In the genomic region with DNA sequence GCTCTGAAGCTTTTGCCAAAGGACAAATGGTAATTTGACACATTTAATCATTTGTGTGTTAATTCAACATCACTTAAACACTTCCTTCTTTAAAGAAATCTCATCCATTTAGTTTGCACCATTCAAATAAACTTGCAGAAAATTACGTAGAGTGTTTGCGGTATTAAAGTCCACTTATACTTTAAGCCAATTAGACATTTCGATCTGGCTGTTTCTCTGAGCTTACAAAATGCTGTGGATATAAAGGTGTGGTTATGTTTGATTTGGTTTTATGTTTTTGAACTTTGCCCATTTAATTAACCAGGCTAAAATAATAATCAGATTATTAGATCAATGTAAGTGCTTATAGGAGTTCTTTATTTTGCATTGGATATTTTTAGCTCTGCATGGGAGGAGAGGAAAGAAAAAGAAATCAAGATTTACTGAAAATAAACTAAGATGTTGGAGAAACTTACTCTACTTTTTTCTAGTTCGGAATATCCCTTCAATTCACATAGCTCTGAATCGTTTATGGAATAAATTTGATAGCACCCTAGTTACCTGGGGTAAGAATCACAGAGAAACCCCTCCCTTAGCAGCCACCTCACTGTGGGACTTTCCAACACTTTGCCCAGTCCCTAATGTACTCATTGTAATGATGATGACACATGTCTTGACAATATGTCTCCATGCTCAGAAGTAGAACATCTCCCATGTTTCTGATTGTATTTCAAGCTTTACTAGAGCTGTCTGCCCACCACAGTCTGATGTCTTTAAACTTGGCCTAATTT, we compare ENCODE assay signal across 10 cellular contexts.
DNase-seq lines count a peak whose midpoint lies in the region; ATAC-seq and TF ChIP-seq lines count a peak whose summit lies in the region.
"Had no signal": no experiment of that assay in that cellular context is flagged by ENCODE, and none has a peak within 500 bp of the region (broad histone marks: within the 10 kb centered on the region; RNA-seq: fewer than 3 reads in every experiment).

No MANE protein-coding gene starts in this region.

- peak overlapping the region; percentile 73 for H3K4me3 Mint-ChIP-seq in CD4-positive, alpha-beta T cell
- H3K4me3 Mint-ChIP-seq in activated T-helper 2 cell treated with anti-CD3 and anti-CD28 coated beads, Interferon-gamma antibody, Interleukin-2, Interleukin-4, amounts not matched to agents 10 μg/mL and 5 μg/mL and 100 μg/mL, durations not matched to agents 14 hours and 24 hours and 36 hours (ENCODE audit: low read depth): peak overlapping the region; percentile 41
- peak overlapping the region; percentile 66 for H3K4me3 Mint-ChIP-seq in natural killer cell treated with Interleukin-12 subunit alpha and Interleukin-12 subunit beta and Interleukin-15 and Interleukin-18, amount 100 ng/mL, for 72 hours
- no peak overlapping the region for H3K4me3 Mint-ChIP-seq in type B pancreatic cell

- no peak overlapping the region for H2BK120ac ChIP-seq in trophoblast cell (ENCODE audit: insufficient read depth, low read length, poor library complexity)

- no peaks in the 10 kb centered on the region for H3K79me2 ChIP-seq in trophoblast cell (ENCODE audit: control insufficient read depth, insufficient read depth, low read length, poor library complexity)

- H3K9ac ChIP-seq in trophoblast cell (ENCODE audit: low read length): no peak overlapping the region

- H3K4me3 ChIP-seq in trophoblast cell (ENCODE audit: low read depth, low read length): no peak overlapping the region

- peaks cover 36% of the 10 kb centered on the region for H3K36me3 Mint-ChIP-seq in CD4-positive, alpha-beta T cell (ENCODE audit: low read depth)
- peaks cover 7% of the 10 kb centered on the region for H3K36me3 Mint-ChIP-seq in activated T-helper 2 cell treated with anti-CD3 and anti-CD28 coated beads, Interferon-gamma antibody, Interleukin-2, Interleukin-4, amounts not matched to agents 10 μg/mL and 5 μg/mL and 100 μg/mL, durations not matched to agents 14 hours and 24 hours and 36 hours (ENCODE audit: low read depth)
- H3K36me3 Mint-ChIP-seq in natural killer cell treated with Interleukin-12 subunit alpha and Interleukin-12 subunit beta and Interleukin-15 and Interleukin-18, amount 100 ng/mL, for 72 hours: no peaks in the 10 kb centered on the region
- H3K36me3 Mint-ChIP-seq in type B pancreatic cell: no peaks in the 10 kb centered on the region

- H3K18ac ChIP-seq in trophoblast cell (ENCODE audit: low read length): no peak overlapping the region

- no peak overlapping the region for H3K4me2 ChIP-seq in trophoblast cell (ENCODE audit: low read length)

- DNase-seq in CD4-positive, alpha-beta T cell: peak in 6 of 10 experiments; percentile 7 to 52 (median 18)
- DNase-seq in NCI-H69 (lab: John Stamatoyannopoulos, UW) (peak; percentile 67), trophoblast cell (no peak), type B pancreatic cell (ENCODE audit: extremely low spot score, unreplicated experiment) (no peak), NCI-H187 (lab: John Stamatoyannopoulos, UW) (no peak)
- no peak for DNase-seq in activated T-helper 2 cell treated with anti-CD3 and anti-CD28 coated beads, Interferon-gamma antibody, Interleukin-2, Interleukin-4, amounts not matched to agents 10 μg/mL and 5 μg/mL and 100 μg/mL, durations not matched to agents 14 hours and 24 hours and 36 hours (ENCODE audit: low spot score)
- DNase-seq in natural killer cell treated with Interleukin-12 subunit alpha and Interleukin-12 subunit beta and Interleukin-15 and Interleukin-18, amount 100 ng/mL, for 72 hours (ENCODE audit: low spot score): peak; percentile 75
- DNase-seq: NCI-H2081 treated with DMSO at 0.1 percent for 48 hours, T1000 had no signal

- H3K36me3 ChIP-seq in trophoblast cell (ENCODE audit: control insufficient read depth in 1 of 2, insufficient read depth in 2 of 2, low read length in 2 of 2): no peaks in the 10 kb centered on the region

- intact Hi-C loops in CD4-positive, alpha-beta T cell (cut with DNase I, micrococcal nuclease): loop anchor here (1.0 to 10.0 kb wide), 12 partner anchors 35 to 717 kb away; a partner anchor contains a TSS
- intact Hi-C loops in activated T-helper 2 cell treated with anti-CD3 and anti-CD28 coated beads, Interferon-gamma antibody, Interleukin-2, Interleukin-4, amounts not matched to agents 10 μg/mL and 5 μg/mL and 100 μg/mL, durations not matched to agents 14 hours and 24 hours and 36 hours (cut with micrococcal nuclease): loop anchor here (1.0 to 5.0 kb wide), 10 partner anchors 25 to 1050 kb away; a partner anchor contains a TSS

- no peak overlapping the region for H2AK5ac ChIP-seq in trophoblast cell (ENCODE audit: low read length)

- CTCF ChIA-PET in CD4-positive, alpha-beta T cell (lab: Charles Lee): interaction anchor here (0.6 to 4.5 kb wide), 12 partner anchors 42 to 731 kb away, joined by 3 to 34 read pairs (median 3); a partner anchor contains a TSS

- H3K9me3 Mint-ChIP-seq in CD4-positive, alpha-beta T cell: peaks cover 3% of the 10 kb centered on the region
- peaks cover 8% of the 10 kb centered on the region for H3K9me3 Mint-ChIP-seq in activated T-helper 2 cell treated with anti-CD3 and anti-CD28 coated beads, Interferon-gamma antibody, Interleukin-2, Interleukin-4, amounts not matched to agents 10 μg/mL and 5 μg/mL and 100 μg/mL, durations not matched to agents 14 hours and 24 hours and 36 hours
- H3K9me3 Mint-ChIP-seq in natural killer cell treated with Interleukin-12 subunit alpha and Interleukin-12 subunit beta and Interleukin-15 and Interleukin-18, amount 100 ng/mL, for 72 hours: peaks cover 6% of the 10 kb centered on the region
- no peaks in the 10 kb centered on the region for H3K9me3 Mint-ChIP-seq in type B pancreatic cell

- H3K4me1 Mint-ChIP-seq in CD4-positive, alpha-beta T cell (ENCODE audit: low read depth): peaks cover 68% of the 10 kb centered on the region
- H3K4me1 Mint-ChIP-seq in activated T-helper 2 cell treated with anti-CD3 and anti-CD28 coated beads, Interferon-gamma antibody, Interleukin-2, Interleukin-4, amounts not matched to agents 10 μg/mL and 5 μg/mL and 100 μg/mL, durations not matched to agents 14 hours and 24 hours and 36 hours (ENCODE audit: low read depth): peaks cover 50% of the 10 kb centered on the region
- peaks cover 57 to 59% of the 10 kb centered on the region in 2 donors for H3K4me1 Mint-ChIP-seq in natural killer cell treated with Interleukin-12 subunit alpha and Interleukin-12 subunit beta and Interleukin-15 and Interleukin-18, amount 100 ng/mL, for 72 hours (ENCODE audit: low read depth in 2 of 2)
- H3K4me1 Mint-ChIP-seq in type B pancreatic cell (ENCODE audit: unreplicated experiment): peaks cover 3% of the 10 kb centered on the region

- no peak overlapping the region for H4K8ac ChIP-seq in trophoblast cell (ENCODE audit: low read depth, low read length)

- no peak overlapping the region for H2AFZ ChIP-seq in trophoblast cell (ENCODE audit: insufficient read depth, low read length, poor library complexity)

- no peak overlapping the region for H4K91ac ChIP-seq in trophoblast cell (ENCODE audit: low read depth, low read length)

- no peak overlapping the region for H3K14ac ChIP-seq in trophoblast cell (ENCODE audit: low read length)

- POLR2A ChIA-PET in CD4-positive, alpha-beta T cell (lab: Charles Lee): interaction anchor here (0.7 to 7.3 kb wide), 53 partner anchors 9 to 693 kb away, joined by 3 to 178 read pairs (median 5); a partner anchor contains a TSS

- H3K23ac ChIP-seq in trophoblast cell (ENCODE audit: low read length): no peak overlapping the region

- H3K27ac ChIP-seq in CD4-positive, alpha-beta T cell (ENCODE audit: low read depth, low read length): peak overlapping the region; percentile 97
- H3K27ac ChIP-seq in trophoblast cell (ENCODE audit: low read depth, low read length): no peak overlapping the region

- TF ChIP-seq CTCF in CD4-positive, alpha-beta T cell (IDR thresholded peaks at IDR 0.05): no peak
- TF ChIP-seq CTCF in type B pancreatic cell (conservative IDR thresholded peaks at IDR 0.05): no peak

- H2BK5ac ChIP-seq in trophoblast cell (ENCODE audit: low read depth, low read length, poor library complexity): no peak overlapping the region

- H2BK12ac ChIP-seq in trophoblast cell (ENCODE audit: low read length): no peak overlapping the region

- WGBS in trophoblast cell (ENCODE audit: extremely low coverage, insufficient coverage, insufficient read length): no CpG with 5 or more reads among the region's 5 CpGs

- H3K27ac Mint-ChIP-seq in CD4-positive, alpha-beta T cell: peak overlapping the region; percentile 98
- peak overlapping the region; percentile 94 for H3K27ac Mint-ChIP-seq in activated T-helper 2 cell treated with anti-CD3 and anti-CD28 coated beads, Interferon-gamma antibody, Interleukin-2, Interleukin-4, amounts not matched to agents 10 μg/mL and 5 μg/mL and 100 μg/mL, durations not matched to agents 14 hours and 24 hours and 36 hours
- H3K27ac Mint-ChIP-seq in natural killer cell treated with Interleukin-12 subunit alpha and Interleukin-12 subunit beta and Interleukin-15 and Interleukin-18, amount 100 ng/mL, for 72 hours: peak overlapping the region; percentile 86 to 92
- H3K27ac Mint-ChIP-seq in type B pancreatic cell: no peak overlapping the region

- no peaks in the 10 kb centered on the region for H3K4me1 ChIP-seq in trophoblast cell (ENCODE audit: control insufficient read depth in 1 of 2, insufficient read depth in 2 of 2, low read length in 2 of 2)

- no peaks in the 10 kb centered on the region for H3K27me3 Mint-ChIP-seq in CD4-positive, alpha-beta T cell
- no peaks in the 10 kb centered on the region for H3K27me3 Mint-ChIP-seq in activated T-helper 2 cell treated with anti-CD3 and anti-CD28 coated beads, Interferon-gamma antibody, Interleukin-2, Interleukin-4, amounts not matched to agents 10 μg/mL and 5 μg/mL and 100 μg/mL, durations not matched to agents 14 hours and 24 hours and 36 hours (ENCODE audit: low read depth)
- no peaks in the 10 kb centered on the region for H3K27me3 Mint-ChIP-seq in natural killer cell treated with Interleukin-12 subunit alpha and Interleukin-12 subunit beta and Interleukin-15 and Interleukin-18, amount 100 ng/mL, for 72 hours
- no peaks in the 10 kb centered on the region for H3K27me3 Mint-ChIP-seq in type B pancreatic cell

- no peaks in the 10 kb centered on the region for H3K79me1 ChIP-seq in trophoblast cell (ENCODE audit: low read length)

- H3K9me3 ChIP-seq in CD4-positive, alpha-beta T cell (ENCODE audit: control insufficient read depth, low read length): no peaks in the 10 kb centered on the region
- H3K9me3 ChIP-seq in trophoblast cell (ENCODE audit: insufficient read depth, low read depth, low read length): no peaks in the 10 kb centered on the region

- H3K27me3 ChIP-seq in CD4-positive, alpha-beta T cell (ENCODE audit: control insufficient read depth, insufficient read depth, low read length): no peaks in the 10 kb centered on the region
- H3K27me3 ChIP-seq in trophoblast cell (ENCODE audit: insufficient read depth, low read length): no peaks in the 10 kb centered on the region

- no peak overlapping the region for H4K12ac ChIP-seq in trophoblast cell (ENCODE audit: low read depth, low read length)

- no peak overlapping the region for H3K4ac ChIP-seq in trophoblast cell (ENCODE audit: low read depth, low read length)

- peak; percentile 22 for ATAC-seq in CD4-positive, alpha-beta T cell (ENCODE audit: poor library complexity)
- peak; percentile 62 to 74 for ATAC-seq in natural killer cell treated with Interleukin-12 subunit alpha and Interleukin-12 subunit beta and Interleukin-15 and Interleukin-18, amount 100 ng/mL, for 72 hours
- no peak for ATAC-seq in GM18517 (IDR thresholded peaks at IDR 0.05; ENCODE audit: unreplicated experiment)

Comparison
In these comparisons a context has a peak if more than half of its experiments do, and no peak if none do; other contexts are left out.
1. DNase-seq: peak in CD4-positive, alpha-beta T cell (6 of 10), NCI-H69 (single experiment) and natural killer cell treated with Interleukin-12 subunit alpha and Interleukin-12 subunit beta and Interleukin-15 and Interleukin-18, amount 100 ng/mL, for 72 hours (single experiment); none in activated T-helper 2 cell treated with anti-CD3 and anti-CD28 coated beads, Interferon-gamma antibody, Interleukin-2, Interleukin-4, amounts not matched to agents 10 μg/mL and 5 μg/mL and 100 μg/mL, durations not matched to agents 14 hours and 24 hours and 36 hours (single experiment), trophoblast cell (0 of 2), type B pancreatic cell (single experiment) and NCI-H187 (0 of 2).